20 cellular contexts compared by ENCODE assay signal in the genomic region with DNA sequence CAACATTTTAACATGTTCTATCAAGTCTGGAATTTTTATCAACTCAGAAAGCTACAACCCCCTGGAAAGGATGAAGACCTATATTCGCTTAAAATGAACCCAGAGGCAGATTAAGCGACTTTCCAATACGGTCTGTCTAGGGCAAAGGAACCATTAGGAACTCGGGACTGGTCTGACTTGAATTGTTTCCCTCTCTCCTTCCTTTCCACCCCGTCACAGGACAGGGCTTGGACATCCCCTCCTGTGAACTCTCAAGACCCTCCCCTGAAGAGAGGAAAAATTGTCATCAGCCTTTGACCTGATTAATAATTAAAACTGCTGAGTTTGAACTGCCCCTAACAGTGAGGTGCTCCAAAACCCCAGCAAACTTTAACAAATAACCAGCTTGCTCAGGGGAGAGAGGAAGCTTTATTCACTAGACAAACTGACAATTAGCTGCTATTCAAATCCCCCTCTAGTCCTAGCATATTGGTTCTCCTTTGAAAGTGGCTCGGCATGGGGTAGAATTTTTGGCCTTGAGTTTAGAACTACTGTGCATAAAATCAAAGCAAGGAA. TPM values are rescaled to one million over a fixed set of nuclear protein-coding genes. Genes with fewer than 3 reads are reported as not detected.
A peak's percentile ranks its signal among the peaks of the same experiment; 100 is the strongest.
DNase-seq lines count a peak whose midpoint lies in the region; ATAC-seq, FAIRE-seq and TF ChIP-seq lines count a peak whose summit lies in the region.
"Had no signal": no experiment of that assay in that cellular context is flagged by ENCODE, and none has a peak within 500 bp of the region (broad histone marks: within the 10 kb centered on the region; RNA-seq: fewer than 3 reads in every experiment).

No MANE protein-coding gene starts in this region.

- H3K79me2 ChIP-seq in GM23248 (ENCODE audit: insufficient read depth) (no peaks in the 10 kb centered on the region), endothelial cell of umbilical vein (ENCODE audit: control insufficient read depth, insufficient read depth, low read length) (no peaks in the 10 kb centered on the region), osteoblast (ENCODE audit: insufficient read depth, low read length) (no peaks in the 10 kb centered on the region)

- peak overlapping the region; percentile 11; the same call in 1 of the 2 replicates for H3K4me3 ChIP-seq in GM23248
- H3K4me3 ChIP-seq in RWPE2 (ENCODE audit: severe bottlenecking): no peak overlapping the region
- no peak overlapping the region for H3K4me3 ChIP-seq in endothelial cell of umbilical vein (replicated peaks in 1 of 3; ENCODE audit: insufficient read depth in 1 of 3, low read depth in 1 of 3, low read length in 3 of 3)
- peak overlapping the region; percentile 32 for H3K4me3 ChIP-seq in osteoblast (ENCODE audit: insufficient read depth, low read length)
- H3K4me3 ChIP-seq in small intestine (ENCODE audit: low read depth in 1 of 2, low read length in 2 of 2): no peak overlapping the region
- H3K4me3 ChIP-seq: right atrium auricular region had no signal

- peak overlapping the region; percentile 46 for H3K4me2 ChIP-seq in GM23248 (ENCODE audit: unreplicated experiment)
- peak overlapping the region; percentile 46 for H3K4me2 ChIP-seq in endothelial cell of umbilical vein (ENCODE audit: insufficient read depth, low read length)
- H3K4me2 ChIP-seq in osteoblast (ENCODE audit: insufficient read depth, low read length): peak overlapping the region; percentile 65
- H3K4me2 ChIP-seq: KMS-11 had no signal

- no TSS peak for BruUV-seq in endothelial cell of umbilical vein (replicated peaks; lab: Mats Ljungman, UMichigan)

- TF ChIP-seq CTCF in RWPE2 (IDR thresholded peaks at IDR 0.05; ENCODE audit: poor library complexity, severe bottlenecking) (no peak), endothelial cell of umbilical vein (IDR thresholded peaks at IDR 0.05; ENCODE audit: extremely low read depth in 1 of 2, insufficient read depth in 1 of 2, low read depth in 1 of 2, low read length in 2 of 2) (no peak), osteoblast (IDR thresholded peaks at IDR 0.05; ENCODE audit: extremely low read depth, low read depth, low read length) (no peak)

- H3K9ac ChIP-seq in GM23248: no peak overlapping the region
- H3K9ac ChIP-seq in endothelial cell of umbilical vein (replicated peaks; ENCODE audit: extremely low read depth, insufficient read depth, low read length): peak overlapping the region; percentile 53
- H3K9ac ChIP-seq: KMS-11 had no signal

- intact Hi-C loops in endothelial cell of umbilical vein (cut with micrococcal nuclease): loop anchor here (1.0 kb wide), 1 partner anchor 22 kb away; a partner anchor contains a TSS

- CTCF ChIA-PET in endothelial cell of umbilical vein (lab: Charles Lee): interaction anchor here (0.7 kb wide), 1 partner anchor 15 kb away, joined by 3 read pairs; no protein-coding TSS in a partner anchor

- peak; percentile 21 for FAIRE-seq in endothelial cell of umbilical vein (lab: Jason Lieb, UNC)
- no peak for FAIRE-seq in small intestine (lab: Jason Lieb, UNC)

- 73 to 74% methylated on average over 6 of the region's 6 CpGs for WGBS in GM23248 (ENCODE audit: low coverage in 1 of 2, low lambda C conversion rate in 2 of 2, missing lambda C conversion rate in 2 of 2), 2 experiments
- 67 to 77% (median 74%) methylated on average over 6 of the region's 6 CpGs for WGBS in small intestine, 3 donors

- in situ Hi-C loops in GM23248 (cut with MboI): loop anchor here (25.0 kb wide), 1 partner anchor 553 kb away; a partner anchor contains a TSS

- ATAC-seq in RWPE2 (ENCODE audit: low read depth): peak; percentile 20
- no peak for ATAC-seq in GM18870 (IDR thresholded peaks at IDR 0.05; ENCODE audit: unreplicated experiment)

- peak overlapping the region; percentile 43 for H3K27ac ChIP-seq in GM23248
- H3K27ac ChIP-seq in RWPE2 (ENCODE audit: poor library complexity, severe bottlenecking): peak overlapping the region; percentile 63
- peak overlapping the region; percentile 86 for H3K27ac ChIP-seq in endothelial cell of umbilical vein (ENCODE audit: insufficient read depth, low read depth, low read length)
- peak overlapping the region; percentile 86 for H3K27ac ChIP-seq in osteoblast (ENCODE audit: low read depth, low read length)
- H3K27ac ChIP-seq in small intestine (ENCODE audit: low read depth in 1 of 2, low read length in 1 of 2): no peak overlapping the region
- H3K27ac ChIP-seq: KMS-11, right atrium auricular region, RWPE1 had no signal

- H3K9me3 ChIP-seq in GM23248 (ENCODE audit: low read depth): no peaks in the 10 kb centered on the region
- H3K9me3 ChIP-seq in RWPE2 (ENCODE audit: severe bottlenecking): no peaks in the 10 kb centered on the region
- no peaks in the 10 kb centered on the region for H3K9me3 ChIP-seq in endothelial cell of umbilical vein (replicated peaks; ENCODE audit: control insufficient read depth, insufficient read depth, low read length)
- no peaks in the 10 kb centered on the region for H3K9me3 ChIP-seq in osteoblast (ENCODE audit: low read depth, low read length)
- H3K9me3 ChIP-seq in small intestine (ENCODE audit: control insufficient read depth, low read depth): no peaks in the 10 kb centered on the region
- H3K9me3 ChIP-seq: right atrium auricular region had no signal

- no peaks in the 10 kb centered on the region for H3K9me2 ChIP-seq in GM23248 (ENCODE audit: insufficient read depth)

- no peak for TF ChIP-seq POLR2A in endothelial cell of umbilical vein (IDR thresholded peaks at IDR 0.05; ENCODE audit: low read depth, low read length)

- H2AFZ ChIP-seq in GM23248 (no peak overlapping the region), endothelial cell of umbilical vein (ENCODE audit: low read depth, low read length) (peak overlapping the region; percentile 74), osteoblast (ENCODE audit: low read length) (no peak overlapping the region)

- H3K9me1 ChIP-seq in endothelial cell of umbilical vein (replicated peaks; ENCODE audit: control insufficient read depth, extremely low read depth, insufficient read depth, low read length): no peaks in the 10 kb centered on the region

- peaks cover 21% of the 10 kb centered on the region for H3K4me1 ChIP-seq in GM23248 (ENCODE audit: insufficient read depth)
- peaks cover 33% of the 10 kb centered on the region for H3K4me1 ChIP-seq in RWPE2 (ENCODE audit: insufficient read depth, poor library complexity, severe bottlenecking)
- peaks cover 16% of the 10 kb centered on the region for H3K4me1 ChIP-seq in endothelial cell of umbilical vein (ENCODE audit: control insufficient read depth, extremely low read depth, insufficient read depth, low read length)
- H3K4me1 ChIP-seq in osteoblast (ENCODE audit: insufficient read depth, low read length): peaks cover 22% of the 10 kb centered on the region
- H3K4me1 ChIP-seq in small intestine (ENCODE audit: control insufficient read depth in 2 of 2, insufficient read depth in 1 of 2, low read depth in 1 of 2, low read length in 1 of 2): no peaks in the 10 kb centered on the region
- H3K4me1 ChIP-seq: right atrium auricular region had no signal

- DNase-seq in GM23248 (no peak), RWPE2 (ENCODE audit: low spot score) (no peak), endothelial cell of umbilical vein (ENCODE audit: low read depth, low spot score) (no peak), osteoblast (ENCODE audit: insufficient read length, low spot score, missing footprints) (no peak), small intestine (no peak), H4 (ENCODE audit: low spot score) (no peak), middle frontal gyrus (ENCODE audit: extremely low spot score, low spot score) (no peak)
- DNase-seq: activated CD4-positive, alpha-beta T cell treated with anti-CD3 and anti-CD28 coated beads for 4 hours; activated naive CD4-positive, alpha-beta T cell; AML-193; central memory CD4-positive, alpha-beta T cell; DMS79; NCI-H1105; NCI-H2081; NK-92 treated with Interleukin-12 subunit alpha and Interleukin-12 subunit beta, amount 100 ng/mL, for 24 hours; stimulated activated naive CD4-positive, alpha-beta T cell had no signal

- no peaks in the 10 kb centered on the region for H3K36me3 ChIP-seq in GM23248 (ENCODE audit: low read depth)
- no peaks in the 10 kb centered on the region for H3K36me3 ChIP-seq in RWPE2 (ENCODE audit: low read depth)
- no peaks in the 10 kb centered on the region for H3K36me3 ChIP-seq in endothelial cell of umbilical vein (ENCODE audit: control insufficient read depth in 2 of 2, extremely low read depth in 1 of 2, insufficient read depth in 2 of 2, low read length in 2 of 2)
- no peaks in the 10 kb centered on the region for H3K36me3 ChIP-seq in osteoblast (ENCODE audit: insufficient read depth, low read length)
- H3K36me3 ChIP-seq in small intestine (ENCODE audit: control insufficient read depth in 2 of 2, insufficient read depth in 2 of 2, low read length in 2 of 2): no peaks in the 10 kb centered on the region
- H3K36me3 ChIP-seq: right atrium auricular region had no signal

- H4K20me1 ChIP-seq in GM23248 (ENCODE audit: insufficient read depth) (no peaks in the 10 kb centered on the region), endothelial cell of umbilical vein (replicated peaks; ENCODE audit: control insufficient read depth, extremely low read depth, insufficient read depth, low read length) (no peaks in the 10 kb centered on the region), osteoblast (ENCODE audit: insufficient read depth, low read length) (no peaks in the 10 kb centered on the region)

- POLR2A ChIA-PET in endothelial cell of umbilical vein (lab: Charles Lee): no interaction called here

- H3K27me3 ChIP-seq in GM23248 (replicated peaks; ENCODE audit: insufficient read depth) (no peaks in the 10 kb centered on the region), RWPE2 (ENCODE audit: insufficient read depth, poor library complexity, severe bottlenecking) (no peaks in the 10 kb centered on the region), endothelial cell of umbilical vein (ENCODE audit: control insufficient read depth in 2 of 2, insufficient read depth in 2 of 2, low read length in 2 of 2) (peaks cover 11 to 28% of the 10 kb centered on the region in 2 experiments), osteoblast (ENCODE audit: insufficient read depth, low read length) (peaks cover 2% of the 10 kb centered on the region), small intestine (ENCODE audit: control insufficient read depth in 2 of 2, insufficient read depth in 2 of 2, low read length in 2 of 2) (peaks cover 0 to 15% of the 10 kb centered on the region in 2 donors)
- H3K27me3 ChIP-seq: right atrium auricular region had no signal

- H3F3A ChIP-seq in GM23248 (ENCODE audit: insufficient read depth): peaks cover 26% of the 10 kb centered on the region

- dilution Hi-C loops in endothelial cell of umbilical vein (cut with MboI; ENCODE audit: extremely low pct_ligation_motif_present, low sequenced_read_pairs): no loop called here

RNA-seq across cellular contexts. Expression of a gene that starts 22.5 kb away (rescaled TPM):
- 15.6 and 18.2 TPM in 2 replicates for total RNA-seq in GM23248 (2014; rRNA removed; shearing (Covaris generic))
- polyA plus RNA-seq in GM23248 (2016; fragmentation: Nextera tagmentation; extraction: Ambion mirVana) (11.7 and 12.5 TPM in 2 replicates), endothelial cell of umbilical vein (6.7 and 7.5 TPM in 2 replicates), small intestine (1 to 10 TPM; 3.8 to 6.7 (median 4.5) TPM)
- total RNA-seq in endothelial cell of umbilical vein (28.0 and 35.5 TPM in 2 replicates), osteoblast (39.1 and 43.0 TPM in 2 replicates)
- polyA plus RNA-seq in endothelial cell of umbilical vein (2011; cell fraction: cytosol; rRNA removed): 5.0 and 6.1 TPM in 2 replicates
- polyA plus RNA-seq in endothelial cell of umbilical vein (2011; cell fraction: nucleus; rRNA removed): 18.1 and 27.6 TPM in 2 replicates
- 13.2 and 14.2 TPM in 2 replicates for polyA plus RNA-seq in endothelial cell of umbilical vein (2012)
- polyA minus RNA-seq in endothelial cell of umbilical vein: 14.2 and 17.3 TPM in 2 replicates
- 10.3 TPM for polyA minus RNA-seq in endothelial cell of umbilical vein (2011; cell fraction: cytosol; rRNA and poly(A)+ RNA removed)
- 41.3 and 42.4 TPM in 2 replicates for polyA minus RNA-seq in endothelial cell of umbilical vein (2011; cell fraction: nucleus; rRNA and poly(A)+ RNA removed)
- 13.9 and 14.0 TPM in 2 replicates for total RNA-seq in H4 (2014; rRNA removed; shearing (Covaris generic))

Comparison
In these comparisons a context has a peak if more than half of its experiments do, and no peak if none do; other contexts are left out.
1. H3K27ac ChIP-seq: peak in GM23248 (single experiment), RWPE2 (single experiment), endothelial cell of umbilical vein (single experiment) and osteoblast (single experiment); none in small intestine (0 of 2).
2. H3K4me3 ChIP-seq: peak in GM23248 (single experiment) and osteoblast (single experiment); none in RWPE2 (single experiment), endothelial cell of umbilical vein (0 of 3) and small intestine (0 of 2).
3. Peak in every context shown above with its lines, with median percentiles within 50 percentile points of each other: H3K4me2 ChIP-seq.